1 cellular context compared by ENCODE assay signal in the genomic region with DNA sequence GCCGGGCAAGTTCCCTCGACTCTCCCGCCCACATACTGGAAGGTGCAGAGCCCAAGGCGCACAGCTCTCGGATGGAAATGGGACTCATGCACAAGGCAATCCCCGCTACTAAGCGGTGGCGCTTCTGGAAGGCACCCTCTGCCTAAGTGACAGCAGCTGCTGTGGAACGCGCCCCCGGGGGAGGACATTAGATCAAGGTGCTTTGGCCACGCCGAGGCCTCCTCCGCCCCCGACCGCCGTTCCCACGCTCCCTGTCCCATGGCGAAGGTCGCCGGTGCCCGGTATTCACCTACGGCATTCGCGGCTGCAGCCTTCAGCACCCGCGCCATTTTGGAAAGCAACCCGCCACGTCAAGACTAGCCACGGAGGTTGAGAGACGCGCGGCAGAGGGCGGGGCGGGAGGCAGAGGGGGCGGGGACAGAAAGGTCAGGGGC.
TF ChIP-seq lines count a peak whose summit lies in the region.

A gene (minus strand): TSS at position 339 of the 434 bp plus-strand sequence. CDS start 10 bp downstream, at position 329.

TF ChIP-seq in HepG2, 621 proteins besides CTCF, POLR2A, EP300 and RAD21 (continued from another document and continues in another):
- TF ChIP-seq, protein P1, sequence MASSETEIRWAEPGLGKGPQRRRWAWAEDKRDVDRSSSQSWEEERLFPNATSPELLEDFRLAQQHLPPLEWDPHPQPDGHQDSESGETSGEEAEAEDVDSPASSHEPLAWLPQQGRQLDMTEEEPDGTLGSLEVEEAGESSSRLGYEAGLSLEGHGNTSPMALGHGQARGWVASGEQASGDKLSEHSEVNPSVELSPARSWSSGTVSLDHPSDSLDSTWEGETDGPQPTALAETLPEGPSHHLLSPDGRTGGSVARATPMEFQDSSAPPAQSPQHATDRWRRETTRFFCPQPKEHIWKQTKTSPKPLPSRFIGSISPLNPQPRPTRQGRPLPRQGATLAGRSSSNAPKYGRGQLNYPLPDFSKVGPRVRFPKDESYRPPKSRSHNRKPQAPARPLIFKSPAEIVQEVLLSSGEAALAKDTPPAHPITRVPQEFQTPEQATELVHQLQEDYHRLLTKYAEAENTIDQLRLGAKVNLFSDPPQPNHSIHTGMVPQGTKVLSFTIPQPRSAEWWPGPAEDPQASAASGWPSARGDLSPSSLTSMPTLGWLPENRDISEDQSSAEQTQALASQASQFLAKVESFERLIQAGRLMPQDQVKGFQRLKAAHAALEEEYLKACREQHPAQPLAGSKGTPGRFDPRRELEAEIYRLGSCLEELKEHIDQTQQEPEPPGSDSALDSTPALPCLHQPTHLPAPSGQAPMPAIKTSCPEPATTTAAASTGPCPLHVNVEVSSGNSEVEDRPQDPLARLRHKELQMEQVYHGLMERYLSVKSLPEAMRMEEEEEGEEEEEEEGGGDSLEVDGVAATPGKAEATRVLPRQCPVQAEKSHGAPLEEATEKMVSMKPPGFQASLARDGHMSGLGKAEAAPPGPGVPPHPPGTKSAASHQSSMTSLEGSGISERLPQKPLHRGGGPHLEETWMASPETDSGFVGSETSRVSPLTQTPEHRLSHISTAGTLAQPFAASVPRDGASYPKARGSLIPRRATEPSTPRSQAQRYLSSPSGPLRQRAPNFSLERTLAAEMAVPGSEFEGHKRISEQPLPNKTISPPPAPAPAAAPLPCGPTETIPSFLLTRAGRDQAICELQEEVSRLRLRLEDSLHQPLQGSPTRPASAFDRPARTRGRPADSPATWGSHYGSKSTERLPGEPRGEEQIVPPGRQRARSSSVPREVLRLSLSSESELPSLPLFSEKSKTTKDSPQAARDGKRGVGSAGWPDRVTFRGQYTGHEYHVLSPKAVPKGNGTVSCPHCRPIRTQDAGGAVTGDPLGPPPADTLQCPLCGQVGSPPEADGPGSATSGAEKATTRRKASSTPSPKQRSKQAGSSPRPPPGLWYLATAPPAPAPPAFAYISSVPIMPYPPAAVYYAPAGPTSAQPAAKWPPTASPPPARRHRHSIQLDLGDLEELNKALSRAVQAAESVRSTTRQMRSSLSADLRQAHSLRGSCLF (CRISPR knock-in tag; IDR thresholded peaks at IDR 0.05; ENCODE audit: borderline replicate concordance) = no peak; the same call in none of the 2 replicates
- TF ChIP-seq SYNCRIP (IDR thresholded peaks at IDR 0.05; ENCODE audit: insufficient read depth, low read depth, low read length) (no peak), ZNF7 (CRISPR knock-in tag; IDR thresholded peaks at IDR 0.05) (peak; percentile 19; the same call in 1 of the 2 replicates), SETDB1 (CRISPR knock-in tag; IDR thresholded peaks at IDR 0.05; ENCODE audit: borderline replicate concordance) (peak; percentile 72; the same call in 1 of the 2 replicates), ERF (CRISPR knock-in tag; IDR thresholded peaks at IDR 0.05) (no peak), ZNF615 (CRISPR knock-in tag; IDR thresholded peaks at IDR 0.05; ENCODE audit: borderline replicate concordance) (0 out of 2 replicates have a peak, but pooled peaks have one; percentile 49), BORCS8-MEF2B (CRISPR knock-in tag; IDR thresholded peaks at IDR 0.05) (peak; percentile 62; the same call in 1 of the 2 replicates), ZNF589 (CRISPR knock-in tag; conservative IDR thresholded peaks at IDR 0.05) (0 out of 2 replicates have a peak, but pooled peaks have one; percentile 29), U2AF2 (IDR thresholded peaks at IDR 0.05; ENCODE audit: low read depth, low read length) (no peak), ZBTB3 (CRISPR knock-in tag; IDR thresholded peaks at IDR 0.05; ENCODE audit: borderline replicate concordance, low read depth) (no peak), AGO1 (IDR thresholded peaks at IDR 0.05; ENCODE audit: low read depth, low read length, poor library complexity, severe bottlenecking) (no peak), THYN1 (CRISPR knock-in tag; IDR thresholded peaks at IDR 0.05; ENCODE audit: borderline replicate concordance, low read depth) (no peak), SALL2 (CRISPR knock-in tag; IDR thresholded peaks at IDR 0.05) (peak; percentile 55), ZNF329 (CRISPR knock-in tag; IDR thresholded peaks at IDR 0.05; ENCODE audit: low read depth) (no peak)
- TF ChIP-seq, protein P2, sequence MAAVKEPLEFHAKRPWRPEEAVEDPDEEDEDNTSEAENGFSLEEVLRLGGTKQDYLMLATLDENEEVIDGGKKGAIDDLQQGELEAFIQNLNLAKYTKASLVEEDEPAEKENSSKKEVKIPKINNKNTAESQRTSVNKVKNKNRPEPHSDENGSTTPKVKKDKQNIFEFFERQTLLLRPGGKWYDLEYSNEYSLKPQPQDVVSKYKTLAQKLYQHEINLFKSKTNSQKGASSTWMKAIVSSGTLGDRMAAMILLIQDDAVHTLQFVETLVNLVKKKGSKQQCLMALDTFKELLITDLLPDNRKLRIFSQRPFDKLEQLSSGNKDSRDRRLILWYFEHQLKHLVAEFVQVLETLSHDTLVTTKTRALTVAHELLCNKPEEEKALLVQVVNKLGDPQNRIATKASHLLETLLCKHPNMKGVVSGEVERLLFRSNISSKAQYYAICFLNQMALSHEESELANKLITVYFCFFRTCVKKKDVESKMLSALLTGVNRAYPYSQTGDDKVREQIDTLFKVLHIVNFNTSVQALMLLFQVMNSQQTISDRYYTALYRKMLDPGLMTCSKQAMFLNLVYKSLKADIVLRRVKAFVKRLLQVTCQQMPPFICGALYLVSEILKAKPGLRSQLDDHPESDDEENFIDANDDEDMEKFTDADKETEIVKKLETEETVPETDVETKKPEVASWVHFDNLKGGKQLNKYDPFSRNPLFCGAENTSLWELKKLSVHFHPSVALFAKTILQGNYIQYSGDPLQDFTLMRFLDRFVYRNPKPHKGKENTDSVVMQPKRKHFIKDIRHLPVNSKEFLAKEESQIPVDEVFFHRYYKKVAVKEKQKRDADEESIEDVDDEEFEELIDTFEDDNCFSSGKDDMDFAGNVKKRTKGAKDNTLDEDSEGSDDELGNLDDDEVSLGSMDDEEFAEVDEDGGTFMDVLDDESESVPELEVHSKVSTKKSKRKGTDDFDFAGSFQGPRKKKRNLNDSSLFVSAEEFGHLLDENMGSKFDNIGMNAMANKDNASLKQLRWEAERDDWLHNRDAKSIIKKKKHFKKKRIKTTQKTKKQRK (IDR thresholded peaks at IDR 0.05; ENCODE audit: low read length) = no peak
- TF ChIP-seq, protein P3, sequence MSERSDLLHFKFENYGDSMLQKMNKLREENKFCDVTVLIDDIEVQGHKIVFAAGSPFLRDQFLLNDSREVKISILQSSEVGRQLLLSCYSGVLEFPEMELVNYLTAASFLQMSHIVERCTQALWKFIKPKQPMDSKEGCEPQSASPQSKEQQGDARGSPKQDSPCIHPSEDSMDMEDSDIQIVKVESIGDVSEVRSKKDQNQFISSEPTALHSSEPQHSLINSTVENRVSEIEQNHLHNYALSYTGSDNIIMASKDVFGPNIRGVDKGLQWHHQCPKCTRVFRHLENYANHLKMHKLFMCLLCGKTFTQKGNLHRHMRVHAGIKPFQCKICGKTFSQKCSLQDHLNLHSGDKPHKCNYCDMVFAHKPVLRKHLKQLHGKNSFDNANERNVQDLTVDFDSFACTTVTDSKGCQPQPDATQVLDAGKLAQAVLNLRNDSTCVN (CRISPR knock-in tag; IDR thresholded peaks at IDR 0.05; ENCODE audit: borderline replicate concordance) = no peak
- TF ChIP-seq, protein P4, sequence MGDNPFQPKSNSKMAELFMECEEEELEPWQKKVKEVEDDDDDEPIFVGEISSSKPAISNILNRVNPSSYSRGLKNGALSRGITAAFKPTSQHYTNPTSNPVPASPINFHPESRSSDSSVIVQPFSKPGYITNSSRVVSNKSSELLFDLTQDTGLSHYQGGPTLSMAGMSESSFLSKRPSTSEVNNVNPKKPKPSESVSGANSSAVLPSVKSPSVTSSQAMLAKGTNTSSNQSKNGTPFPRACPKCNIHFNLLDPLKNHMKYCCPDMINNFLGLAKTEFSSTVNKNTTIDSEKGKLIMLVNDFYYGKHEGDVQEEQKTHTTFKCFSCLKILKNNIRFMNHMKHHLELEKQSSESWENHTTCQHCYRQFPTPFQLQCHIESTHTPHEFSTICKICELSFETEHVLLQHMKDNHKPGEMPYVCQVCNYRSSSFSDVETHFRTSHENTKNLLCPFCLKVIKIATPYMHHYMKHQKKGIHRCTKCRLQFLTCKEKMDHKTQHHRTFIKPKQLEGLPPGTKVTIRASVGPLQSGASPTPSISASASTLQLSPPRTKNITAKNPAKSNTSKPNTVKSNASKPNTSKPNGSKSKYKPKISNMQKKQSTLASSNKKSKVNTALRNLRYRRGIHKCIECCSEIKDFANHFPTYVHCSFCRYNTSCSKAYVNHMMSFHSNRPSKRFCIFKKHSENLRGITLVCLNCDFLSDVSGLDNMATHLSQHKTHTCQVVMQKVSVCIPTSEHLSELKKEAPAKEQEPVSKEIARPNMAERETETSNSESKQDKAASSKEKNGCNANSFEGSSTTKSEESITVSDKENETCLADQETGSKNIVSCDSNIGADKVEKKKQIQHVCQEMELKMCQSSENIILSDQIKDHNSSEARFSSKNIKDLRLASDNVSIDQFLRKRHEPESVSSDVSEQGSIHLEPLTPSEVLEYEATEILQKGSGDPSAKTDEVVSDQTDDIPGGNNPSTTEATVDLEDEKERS (CRISPR knock-in tag; IDR thresholded peaks at IDR 0.05) = peak; percentile 67; the same call in 1 of the 2 replicates
- TF ChIP-seq, protein P5, sequence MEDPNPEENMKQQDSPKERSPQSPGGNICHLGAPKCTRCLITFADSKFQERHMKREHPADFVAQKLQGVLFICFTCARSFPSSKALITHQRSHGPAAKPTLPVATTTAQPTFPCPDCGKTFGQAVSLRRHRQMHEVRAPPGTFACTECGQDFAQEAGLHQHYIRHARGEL (CRISPR knock-in tag; IDR thresholded peaks at IDR 0.05) = no peak; the same call in 1 of the 2 replicates
- TF ChIP-seq, protein P6, sequence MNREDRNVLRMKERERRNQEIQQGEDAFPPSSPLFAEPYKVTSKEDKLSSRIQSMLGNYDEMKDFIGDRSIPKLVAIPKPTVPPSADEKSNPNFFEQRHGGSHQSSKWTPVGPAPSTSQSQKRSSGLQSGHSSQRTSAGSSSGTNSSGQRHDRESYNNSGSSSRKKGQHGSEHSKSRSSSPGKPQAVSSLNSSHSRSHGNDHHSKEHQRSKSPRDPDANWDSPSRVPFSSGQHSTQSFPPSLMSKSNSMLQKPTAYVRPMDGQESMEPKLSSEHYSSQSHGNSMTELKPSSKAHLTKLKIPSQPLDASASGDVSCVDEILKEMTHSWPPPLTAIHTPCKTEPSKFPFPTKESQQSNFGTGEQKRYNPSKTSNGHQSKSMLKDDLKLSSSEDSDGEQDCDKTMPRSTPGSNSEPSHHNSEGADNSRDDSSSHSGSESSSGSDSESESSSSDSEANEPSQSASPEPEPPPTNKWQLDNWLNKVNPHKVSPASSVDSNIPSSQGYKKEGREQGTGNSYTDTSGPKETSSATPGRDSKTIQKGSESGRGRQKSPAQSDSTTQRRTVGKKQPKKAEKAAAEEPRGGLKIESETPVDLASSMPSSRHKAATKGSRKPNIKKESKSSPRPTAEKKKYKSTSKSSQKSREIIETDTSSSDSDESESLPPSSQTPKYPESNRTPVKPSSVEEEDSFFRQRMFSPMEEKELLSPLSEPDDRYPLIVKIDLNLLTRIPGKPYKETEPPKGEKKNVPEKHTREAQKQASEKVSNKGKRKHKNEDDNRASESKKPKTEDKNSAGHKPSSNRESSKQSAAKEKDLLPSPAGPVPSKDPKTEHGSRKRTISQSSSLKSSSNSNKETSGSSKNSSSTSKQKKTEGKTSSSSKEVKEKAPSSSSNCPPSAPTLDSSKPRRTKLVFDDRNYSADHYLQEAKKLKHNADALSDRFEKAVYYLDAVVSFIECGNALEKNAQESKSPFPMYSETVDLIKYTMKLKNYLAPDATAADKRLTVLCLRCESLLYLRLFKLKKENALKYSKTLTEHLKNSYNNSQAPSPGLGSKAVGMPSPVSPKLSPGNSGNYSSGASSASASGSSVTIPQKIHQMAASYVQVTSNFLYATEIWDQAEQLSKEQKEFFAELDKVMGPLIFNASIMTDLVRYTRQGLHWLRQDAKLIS (CRISPR knock-in tag; IDR thresholded peaks at IDR 0.05) = peak; percentile 73; the same call in 1 of the 2 replicates
- TF ChIP-seq, protein P7, sequence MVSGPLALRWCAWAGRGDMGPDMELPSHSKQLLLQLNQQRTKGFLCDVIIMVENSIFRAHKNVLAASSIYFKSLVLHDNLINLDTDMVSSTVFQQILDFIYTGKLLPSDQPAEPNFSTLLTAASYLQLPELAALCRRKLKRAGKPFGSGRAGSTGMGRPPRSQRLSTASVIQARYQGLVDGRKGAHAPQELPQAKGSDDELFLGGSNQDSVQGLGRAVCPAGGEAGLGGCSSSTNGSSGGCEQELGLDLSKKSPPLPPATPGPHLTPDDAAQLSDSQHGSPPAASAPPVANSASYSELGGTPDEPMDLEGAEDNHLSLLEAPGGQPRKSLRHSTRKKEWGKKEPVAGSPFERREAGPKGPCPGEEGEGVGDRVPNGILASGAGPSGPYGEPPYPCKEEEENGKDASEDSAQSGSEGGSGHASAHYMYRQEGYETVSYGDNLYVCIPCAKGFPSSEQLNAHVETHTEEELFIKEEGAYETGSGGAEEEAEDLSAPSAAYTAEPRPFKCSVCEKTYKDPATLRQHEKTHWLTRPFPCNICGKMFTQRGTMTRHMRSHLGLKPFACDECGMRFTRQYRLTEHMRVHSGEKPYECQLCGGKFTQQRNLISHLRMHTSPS (CRISPR knock-in tag; IDR thresholded peaks at IDR 0.05; ENCODE audit: low read depth) = no peak
- TF ChIP-seq, protein P8, sequence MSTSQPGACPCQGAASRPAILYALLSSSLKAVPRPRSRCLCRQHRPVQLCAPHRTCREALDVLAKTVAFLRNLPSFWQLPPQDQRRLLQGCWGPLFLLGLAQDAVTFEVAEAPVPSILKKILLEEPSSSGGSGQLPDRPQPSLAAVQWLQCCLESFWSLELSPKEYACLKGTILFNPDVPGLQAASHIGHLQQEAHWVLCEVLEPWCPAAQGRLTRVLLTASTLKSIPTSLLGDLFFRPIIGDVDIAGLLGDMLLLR (CRISPR knock-in tag; IDR thresholded peaks at IDR 0.05) = peak; percentile 87
- TF ChIP-seq, protein P9, sequence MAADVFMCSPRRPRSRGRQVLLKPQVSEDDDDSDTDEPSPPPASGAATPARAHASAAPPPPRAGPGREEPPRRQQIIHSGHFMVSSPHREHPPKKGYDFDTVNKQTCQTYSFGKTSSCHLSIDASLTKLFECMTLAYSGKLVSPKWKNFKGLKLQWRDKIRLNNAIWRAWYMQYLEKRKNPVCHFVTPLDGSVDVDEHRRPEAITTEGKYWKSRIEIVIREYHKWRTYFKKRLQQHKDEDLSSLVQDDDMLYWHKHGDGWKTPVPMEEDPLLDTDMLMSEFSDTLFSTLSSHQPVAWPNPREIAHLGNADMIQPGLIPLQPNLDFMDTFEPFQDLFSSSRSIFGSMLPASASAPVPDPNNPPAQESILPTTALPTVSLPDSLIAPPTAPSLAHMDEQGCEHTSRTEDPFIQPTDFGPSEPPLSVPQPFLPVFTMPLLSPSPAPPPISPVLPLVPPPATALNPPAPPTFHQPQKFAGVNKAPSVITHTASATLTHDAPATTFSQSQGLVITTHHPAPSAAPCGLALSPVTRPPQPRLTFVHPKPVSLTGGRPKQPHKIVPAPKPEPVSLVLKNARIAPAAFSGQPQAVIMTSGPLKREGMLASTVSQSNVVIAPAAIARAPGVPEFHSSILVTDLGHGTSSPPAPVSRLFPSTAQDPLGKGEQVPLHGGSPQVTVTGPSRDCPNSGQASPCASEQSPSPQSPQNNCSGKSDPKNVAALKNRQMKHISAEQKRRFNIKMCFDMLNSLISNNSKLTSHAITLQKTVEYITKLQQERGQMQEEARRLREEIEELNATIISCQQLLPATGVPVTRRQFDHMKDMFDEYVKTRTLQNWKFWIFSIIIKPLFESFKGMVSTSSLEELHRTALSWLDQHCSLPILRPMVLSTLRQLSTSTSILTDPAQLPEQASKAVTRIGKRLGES (CRISPR knock-in tag; IDR thresholded peaks at IDR 0.05; ENCODE audit: borderline replicate concordance) = no peak
